ENCODE assay signal across 8 cellular contexts in the genomic region with DNA sequence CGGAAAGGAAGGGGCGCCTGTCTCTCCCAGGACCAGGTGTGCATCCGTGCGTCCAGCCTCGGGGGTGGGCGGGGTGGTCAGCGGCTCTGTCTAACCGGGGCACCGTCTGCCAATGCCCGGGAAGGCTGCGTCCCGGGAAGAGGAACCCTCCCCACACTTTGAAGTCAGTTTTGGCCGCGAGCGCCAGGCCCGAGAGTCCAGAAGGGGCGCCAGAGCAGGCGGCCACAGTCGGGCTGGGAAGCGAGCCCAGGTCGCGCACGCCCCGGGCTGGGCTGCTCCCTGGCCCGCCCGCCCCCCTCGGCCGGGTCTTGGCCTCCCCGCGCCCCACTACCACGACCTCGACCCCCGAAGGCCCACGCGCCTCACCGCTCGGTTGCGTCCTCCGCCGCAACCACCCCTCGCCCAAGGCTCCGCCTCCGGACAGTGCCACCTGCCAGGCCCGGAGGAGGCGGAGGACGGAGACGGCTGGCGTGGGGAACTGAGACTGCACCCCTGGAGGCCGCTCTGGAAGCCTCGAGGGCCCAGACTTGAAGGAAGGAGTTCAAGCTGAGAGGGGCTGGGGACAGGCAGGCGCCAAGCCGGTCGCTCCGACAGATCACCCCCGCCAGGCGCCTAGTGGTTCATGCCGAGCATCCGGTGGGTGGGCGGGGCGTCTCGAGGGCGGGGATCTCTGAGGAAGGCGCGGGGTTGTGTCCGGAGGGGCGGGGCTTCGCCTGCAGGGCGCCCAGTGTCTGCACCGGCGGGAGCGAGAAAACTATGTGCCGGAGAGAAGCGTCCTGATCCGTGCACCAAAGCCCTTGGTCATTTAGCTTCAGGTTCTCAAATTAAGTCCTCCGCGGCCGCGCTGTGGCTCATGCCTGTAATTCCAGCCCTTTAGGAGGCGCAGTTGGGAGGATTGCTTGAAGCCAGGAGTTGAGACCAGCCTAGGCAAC. TPM values are rescaled to one million over a fixed set of nuclear protein-coding genes. Genes with fewer than 3 reads are reported as not detected.
DNase-seq lines count a peak whose midpoint lies in the region; ATAC-seq and TF ChIP-seq lines count a peak whose summit lies in the region.

Gene BRAT1 (minus strand): TSS at position 404 of the 932 bp plus-strand sequence. CDS start 1,093 bp downstream, outside the sequence.

- peak within 1 kb of the TSS; percentile 96 for H3K27ac ChIP-seq in PC-3 (ENCODE audit: low read length)

- DNase-seq in DMS53 (lab: John Stamatoyannopoulos, UW), result peak; percentile 98
- DNase-seq in Jurkat, Clone E6-1 (ENCODE audit: low read depth, low spot score), result peak; percentile 83
- peak; percentile 92 for DNase-seq in PC-3
- DNase-seq in activated T-cell treated with anti-CD3 and anti-CD28 coated beads, Interleukin-2, amount 50 U/mL, for 1 hour, result peak; percentile 95
- peak; percentile 95 to 97 for DNase-seq in erythroblast (lab: John Stamatoyannopoulos, UW)
- peak; percentile 89 to 91 for DNase-seq in stimulated activated CD8-positive, alpha-beta memory T cell treated with anti-CD3 and anti-CD28 coated beads, Interleukin-7, amount 100 ng/mL, for 1 hour (ENCODE audit: low read depth in 2 of 2)

- TF ChIP-seq POLR2A in erythroblast (IDR thresholded peaks at IDR 0.05; ENCODE audit: low read length), result peak; percentile 65

- ATAC-seq in GM21576 (IDR thresholded peaks at IDR 0.05; ENCODE audit: unreplicated experiment), result peak; percentile 69
- peak; percentile 85 for ATAC-seq in PC-3

- H3F3A ChIP-seq in PC-3 (ENCODE audit: low read length, unreplicated experiment), result no peaks in the 10 kb centered on the region

- H3K27me3 ChIP-seq in PC-3 (ENCODE audit: low read length) (no peaks in the 10 kb centered on the region), mucosa of stomach (ENCODE audit: control insufficient read depth, insufficient read depth, low read length) (no peaks in the 10 kb centered on the region)

- no peaks in the 10 kb centered on the region for H3K9me2 ChIP-seq in PC-3 (replicated peaks; ENCODE audit: low read length)

- H4K20me1 ChIP-seq in PC-3 (ENCODE audit: low read length), result no peaks in the 10 kb centered on the region

- CTCF ChIA-PET in PC-3 (lab: Charles Lee), result interaction anchor here (1.0 kb wide), 1 partner anchor 104 kb away, joined by 5 read pairs; no protein-coding TSS in a partner anchor

- H3K4me3 ChIP-seq in Jurkat, Clone E6-1 (ENCODE audit: low read length), result peak within 1 kb of the TSS; percentile 83
- H3K4me3 ChIP-seq in PC-3 (ENCODE audit: low read length), result peak within 1 kb of the TSS; percentile 86
- peak within 1 kb of the TSS; percentile 63 for H3K4me3 ChIP-seq in mucosa of stomach (ENCODE audit: low read length)

- BruUV-seq in PC-3 (replicated peaks; lab: Mats Ljungman, UMichigan), result no TSS peak

- H3K4me1 ChIP-seq in PC-3 (ENCODE audit: insufficient read depth, low read length) (peaks cover 27% of the 10 kb centered on the region), mucosa of stomach (ENCODE audit: control insufficient read depth, insufficient read depth, low read length) (peaks cover 27% of the 10 kb centered on the region)

- H3K36me3 ChIP-seq in PC-3 (ENCODE audit: low read depth, low read length) (0 out of 2 replicates have a peak, but pooled peaks cover 5% of the 10 kb centered on the region), mucosa of stomach (ENCODE audit: control insufficient read depth, insufficient read depth, low read length) (no peaks in the 10 kb centered on the region)

- H3K9me3 ChIP-seq in PC-3 (ENCODE audit: low read length), result no peaks in the 10 kb centered on the region
- no peaks in the 10 kb centered on the region for H3K9me3 ChIP-seq in mucosa of stomach (ENCODE audit: control insufficient read depth, low read length)

- H3K9ac ChIP-seq in PC-3 (ENCODE audit: low read length), result peak within 1 kb of the TSS; percentile 100
- peak within 1 kb of the TSS; percentile 84 for H3K9ac ChIP-seq in mucosa of stomach (ENCODE audit: low read length)

- peaks cover 43% of the 10 kb centered on the region for H3K79me2 ChIP-seq in PC-3 (ENCODE audit: low read length)

- peak; percentile 42; the same call in 1 of the 2 replicates for TF ChIP-seq CTCF in PC-3 (conservative IDR thresholded peaks at IDR 0.05; ENCODE audit: low read depth, low read length)

- POLR2A ChIA-PET in PC-3 (lab: Charles Lee; ENCODE audit: unreplicated experiment), result interaction anchor here (0.6 to 0.7 kb wide), 2 partner anchors 75 to 104 kb away, joined by 3 to 6 read pairs; no protein-coding TSS in a partner anchor

- H2AFZ ChIP-seq in PC-3 (ENCODE audit: low read length), result peak within 1 kb of the TSS; percentile 94

- peak within 1 kb of the TSS; percentile 93 for H3K4me2 ChIP-seq in PC-3 (ENCODE audit: low read length)

- intact Hi-C loops in PC-3 (cut with micrococcal nuclease), result loop anchor here (2.0 to 5.0 kb wide), 4 partner anchors 31 to 127 kb away; partner anchors contain the start of genes GRIFIN and TTYH3

RNA-seq across cellular contexts. Expression of gene BRAT1, which starts in this region (rescaled TPM):
- 67.2 TPM for polyA plus RNA-seq in Jurkat, Clone E6-1 (2012; ENCODE audit: insufficient read depth, insufficient read length)
- 65.2 and 76.3 TPM in 2 replicates for total RNA-seq in PC-3 (2014; rRNA removed)

Comparison
In these comparisons a context has a peak if more than half of its experiments do, and no peak if none do; other contexts are left out.
1. Peak in every context shown above with its lines: DNase-seq, ATAC-seq, H3K4me3 ChIP-seq and H3K27ac ChIP-seq.